Comparison of ENCODE assay signal across 9 cellular contexts in the genomic region with DNA sequence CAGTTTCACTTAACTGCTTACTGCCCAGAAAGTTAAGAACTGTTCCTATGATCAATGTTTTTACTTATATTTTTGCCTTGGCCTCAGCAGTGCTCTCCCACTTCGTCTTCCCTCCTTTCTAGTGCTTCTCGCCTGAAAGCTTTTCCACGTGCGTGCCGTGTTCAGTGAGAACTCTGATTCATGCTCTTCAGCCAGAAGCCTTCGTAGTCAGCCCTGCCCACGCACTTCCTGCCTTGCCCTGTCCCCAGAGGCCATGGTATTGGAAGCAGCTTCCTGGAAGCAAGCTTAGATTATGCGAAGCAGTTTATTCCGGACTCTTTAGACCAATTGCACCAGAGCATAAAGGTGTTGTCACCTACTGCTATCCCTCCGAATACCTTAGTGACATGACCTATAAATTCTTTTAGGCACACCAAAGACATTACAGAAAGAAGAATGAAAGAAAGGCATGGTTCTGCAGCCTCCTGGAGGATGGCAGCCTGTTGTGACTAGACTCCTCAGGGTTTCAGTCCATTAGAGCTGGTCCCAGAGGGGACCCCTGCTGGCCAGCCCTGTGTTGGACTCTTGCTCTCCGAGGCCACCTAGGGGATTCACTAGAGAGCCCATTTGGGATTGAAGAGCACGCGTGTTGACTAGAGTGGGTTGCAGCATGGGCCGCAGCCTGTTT.
A peak's percentile ranks its signal among the peaks of the same experiment; 100 is the strongest.
DNase-seq lines count a peak whose midpoint lies in the region; ATAC-seq, FAIRE-seq and TF ChIP-seq lines count a peak whose summit lies in the region.
"Had no signal": no experiment of that assay in that cellular context is flagged by ENCODE, and none has a peak within 500 bp of the region (broad histone marks: within the 10 kb centered on the region; RNA-seq: fewer than 3 reads in every experiment).

No MANE protein-coding gene starts in this region.

- ATAC-seq in activated CD8-positive, alpha-beta T cell treated with anti-CD3 and anti-CD28 coated beads for 36 hours = peak; percentile 90
- peak; percentile 68 to 79 for ATAC-seq in natural killer cell treated with Interleukin-12 subunit alpha and Interleukin-12 subunit beta and Interleukin-15 and Interleukin-18, amount 100 ng/mL, for 72 hours
- ATAC-seq in HG03025 (IDR thresholded peaks at IDR 0.05; ENCODE audit: low FRiP score, unreplicated experiment) (no peak), HG02852 (IDR thresholded peaks at IDR 0.05; ENCODE audit: unreplicated experiment) (no peak)

- no peak overlapping the region for H3K9ac ChIP-seq in endothelial cell of umbilical vein (replicated peaks; ENCODE audit: extremely low read depth, insufficient read depth, low read length)

- peak; percentile 84 for FAIRE-seq in endothelial cell of umbilical vein (lab: Jason Lieb, UNC)
- FAIRE-seq: endometrium had no signal

- CTCF ChIA-PET in activated CD8-positive, alpha-beta T cell treated with anti-CD3 and anti-CD28 coated beads for 36 hours (lab: Charles Lee) = interaction anchor here (0.6 to 1.6 kb wide), 10 partner anchors 10 to 222 kb away, joined by 3 to 5 read pairs (median 3); no protein-coding TSS in a partner anchor
- CTCF ChIA-PET in endothelial cell of umbilical vein (lab: Charles Lee) = interaction anchor here (0.6 to 1.5 kb wide), 13 partner anchors 12 to 278 kb away, joined by 3 to 7 read pairs (median 3); no protein-coding TSS in a partner anchor

- DNase-seq in G401 (ENCODE audit: low spot score) (peak; percentile 40), NAMALWA (ENCODE audit: low spot score) (peak; percentile 34), endothelial cell of umbilical vein (ENCODE audit: low read depth, low spot score) (peak; percentile 55), superior temporal gyrus (ENCODE audit: extremely low spot score) (peak; percentile 64)
- DNase-seq in activated CD8-positive, alpha-beta T cell treated with anti-CD3 and anti-CD28 coated beads for 36 hours = peak; percentile 94
- DNase-seq in natural killer cell treated with Interleukin-12 subunit alpha and Interleukin-12 subunit beta and Interleukin-15 and Interleukin-18, amount 100 ng/mL, for 72 hours (ENCODE audit: low spot score) = peak; percentile 67

- dilution Hi-C loops in endothelial cell of umbilical vein (cut with MboI; ENCODE audit: extremely low pct_ligation_motif_present, low sequenced_read_pairs) = no loop called here

- H3K4me1 ChIP-seq in endothelial cell of umbilical vein (ENCODE audit: control insufficient read depth, extremely low read depth, insufficient read depth, low read length) = peaks cover 9% of the 10 kb centered on the region

- H3K9me3 Mint-ChIP-seq in activated CD8-positive, alpha-beta T cell treated with anti-CD3 and anti-CD28 coated beads for 36 hours = peaks cover 6% of the 10 kb centered on the region
- H3K9me3 Mint-ChIP-seq in natural killer cell treated with Interleukin-12 subunit alpha and Interleukin-12 subunit beta and Interleukin-15 and Interleukin-18, amount 100 ng/mL, for 72 hours = no peaks in the 10 kb centered on the region

- H3K36me3 Mint-ChIP-seq in activated CD8-positive, alpha-beta T cell treated with anti-CD3 and anti-CD28 coated beads for 36 hours (ENCODE audit: low read depth) = peaks cover 56% of the 10 kb centered on the region
- no peaks in the 10 kb centered on the region for H3K36me3 Mint-ChIP-seq in natural killer cell treated with Interleukin-12 subunit alpha and Interleukin-12 subunit beta and Interleukin-15 and Interleukin-18, amount 100 ng/mL, for 72 hours

- H3K4me2 ChIP-seq in endothelial cell of umbilical vein (ENCODE audit: insufficient read depth, low read length) = no peak overlapping the region

- H3K27me3 ChIP-seq in endothelial cell of umbilical vein (ENCODE audit: control insufficient read depth in 2 of 2, insufficient read depth in 2 of 2, low read length in 2 of 2) = no peaks in the 10 kb centered on the region

- H3K79me2 ChIP-seq in endothelial cell of umbilical vein (ENCODE audit: control insufficient read depth, insufficient read depth, low read length) = peaks cover 24% of the 10 kb centered on the region

- peak overlapping the region; percentile 35 for H3K4me3 Mint-ChIP-seq in activated CD8-positive, alpha-beta T cell treated with anti-CD3 and anti-CD28 coated beads for 36 hours
- peak overlapping the region; percentile 20 for H3K4me3 Mint-ChIP-seq in natural killer cell treated with Interleukin-12 subunit alpha and Interleukin-12 subunit beta and Interleukin-15 and Interleukin-18, amount 100 ng/mL, for 72 hours

- no peaks in the 10 kb centered on the region for H3K36me3 ChIP-seq in endothelial cell of umbilical vein (ENCODE audit: control insufficient read depth in 2 of 2, extremely low read depth in 1 of 2, insufficient read depth in 2 of 2, low read length in 2 of 2)

- H3K4me1 Mint-ChIP-seq in activated CD8-positive, alpha-beta T cell treated with anti-CD3 and anti-CD28 coated beads for 36 hours (ENCODE audit: low read depth) = peaks cover 73% of the 10 kb centered on the region
- H3K4me1 Mint-ChIP-seq in natural killer cell treated with Interleukin-12 subunit alpha and Interleukin-12 subunit beta and Interleukin-15 and Interleukin-18, amount 100 ng/mL, for 72 hours (ENCODE audit: low read depth in 2 of 2) = peaks cover 40 to 49% of the 10 kb centered on the region in 2 donors

- H3K27me3 Mint-ChIP-seq in activated CD8-positive, alpha-beta T cell treated with anti-CD3 and anti-CD28 coated beads for 36 hours = no peaks in the 10 kb centered on the region
- no peaks in the 10 kb centered on the region for H3K27me3 Mint-ChIP-seq in natural killer cell treated with Interleukin-12 subunit alpha and Interleukin-12 subunit beta and Interleukin-15 and Interleukin-18, amount 100 ng/mL, for 72 hours

- no peak for TF ChIP-seq POLR2A in endothelial cell of umbilical vein (IDR thresholded peaks at IDR 0.05; ENCODE audit: low read depth, low read length)

- H3K27ac ChIP-seq in endothelial cell of umbilical vein (ENCODE audit: insufficient read depth, low read depth, low read length) = peak overlapping the region; percentile 31

- no TSS peak for BruUV-seq in endothelial cell of umbilical vein (replicated peaks; lab: Mats Ljungman, UMichigan)

- intact Hi-C loops in activated CD8-positive, alpha-beta T cell treated with anti-CD3 and anti-CD28 coated beads for 36 hours (cut with micrococcal nuclease) = no loop called here
- intact Hi-C loops in endothelial cell of umbilical vein (cut with micrococcal nuclease) = loop anchor here (2.0 kb wide), 1 partner anchor 75 kb away; no protein-coding TSS in a partner anchor

- TF ChIP-seq CTCF in activated CD8-positive, alpha-beta T cell treated with anti-CD3 and anti-CD28 coated beads for 36 hours (IDR thresholded peaks at IDR 0.05) = peak; percentile 36
- peak; percentile 73 to 84 for TF ChIP-seq CTCF in endothelial cell of umbilical vein (IDR thresholded peaks at IDR 0.05; ENCODE audit: extremely low read depth in 1 of 2, insufficient read depth in 1 of 2, low read depth in 1 of 2, low read length in 2 of 2)

- H3K9me1 ChIP-seq in endothelial cell of umbilical vein (replicated peaks; ENCODE audit: control insufficient read depth, extremely low read depth, insufficient read depth, low read length) = no peaks in the 10 kb centered on the region

- in situ Hi-C loops in G401 (cut with HindIII; ENCODE audit: low sequenced_read_pairs) = no loop called here

- no peaks in the 10 kb centered on the region for H4K20me1 ChIP-seq in endothelial cell of umbilical vein (replicated peaks; ENCODE audit: control insufficient read depth, extremely low read depth, insufficient read depth, low read length)

- H3K27ac Mint-ChIP-seq in activated CD8-positive, alpha-beta T cell treated with anti-CD3 and anti-CD28 coated beads for 36 hours = peak overlapping the region; percentile 94
- peak overlapping the region; percentile 16 to 52 for H3K27ac Mint-ChIP-seq in natural killer cell treated with Interleukin-12 subunit alpha and Interleukin-12 subunit beta and Interleukin-15 and Interleukin-18, amount 100 ng/mL, for 72 hours

- H2AFZ ChIP-seq in endothelial cell of umbilical vein (ENCODE audit: low read depth, low read length) = no peak overlapping the region

- no peak overlapping the region for H3K4me3 ChIP-seq in endothelial cell of umbilical vein (replicated peaks in 1 of 3; ENCODE audit: insufficient read depth in 1 of 3, low read depth in 1 of 3, low read length in 3 of 3)

- no peaks in the 10 kb centered on the region for H3K9me3 ChIP-seq in endothelial cell of umbilical vein (replicated peaks; ENCODE audit: control insufficient read depth, insufficient read depth, low read length)

- POLR2A ChIA-PET in activated CD8-positive, alpha-beta T cell treated with anti-CD3 and anti-CD28 coated beads for 36 hours (lab: Charles Lee) = interaction anchor here (1.0 to 1.3 kb wide), 5 partner anchors 8 to 57 kb away, joined by 3 to 4 read pairs (median 3); no protein-coding TSS in a partner anchor
- POLR2A ChIA-PET in endothelial cell of umbilical vein (lab: Charles Lee) = no interaction called here

TF ChIP-seq in endothelial cell of umbilical vein, 7 proteins besides CTCF, POLR2A, EP300 and RAD21:
- TF ChIP-seq, protein P1, sequence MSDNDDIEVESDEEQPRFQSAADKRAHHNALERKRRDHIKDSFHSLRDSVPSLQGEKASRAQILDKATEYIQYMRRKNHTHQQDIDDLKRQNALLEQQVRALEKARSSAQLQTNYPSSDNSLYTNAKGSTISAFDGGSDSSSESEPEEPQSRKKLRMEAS (IDR thresholded peaks at IDR 0.05; ENCODE audit: insufficient read depth, insufficient read length) = peak; percentile 80
- TF ChIP-seq POLR2AphosphoS5 (IDR thresholded peaks at IDR 0.05; ENCODE audit: insufficient read depth, low read depth, low read length) (no peak), GATA2 (IDR thresholded peaks at IDR 0.05; ENCODE audit: insufficient read depth, insufficient read length, low read depth, low read length) (no peak), FOS (IDR thresholded peaks at IDR 0.05; ENCODE audit: borderline replicate concordance, insufficient read depth, low read length) (peak; percentile 35), MYC (IDR thresholded peaks at IDR 0.05; ENCODE audit: low read depth, low read length) (no peak), EZH2 (IDR thresholded peaks at IDR 0.05; ENCODE audit: borderline replicate concordance, low read depth, low read length, severe bottlenecking) (no peak), JUN (IDR thresholded peaks at IDR 0.05; ENCODE audit: borderline replicate concordance, insufficient read depth, insufficient read length, low read depth) (no peak)
TF ChIP-seq in endothelial cell of umbilical vein: peak in this region for 2.

Comparison
In these comparisons a context has a peak if more than half of its experiments do, and no peak if none do; other contexts are left out.
1. DNase-seq: peak in every context shown above with its lines; median percentile 94 in activated CD8-positive, alpha-beta T cell treated with anti-CD3 and anti-CD28 coated beads for 36 hours; 67 in natural killer cell treated with Interleukin-12 subunit alpha and Interleukin-12 subunit beta and Interleukin-15 and Interleukin-18, amount 100 ng/mL, for 72 hours; 64 in superior temporal gyrus; 55 in endothelial cell of umbilical vein; 40 in G401; 34 in NAMALWA.
2. ATAC-seq: peak in activated CD8-positive, alpha-beta T cell treated with anti-CD3 and anti-CD28 coated beads for 36 hours (single experiment) and natural killer cell treated with Interleukin-12 subunit alpha and Interleukin-12 subunit beta and Interleukin-15 and Interleukin-18, amount 100 ng/mL, for 72 hours (2 of 2); none in HG03025 (single experiment) and HG02852 (single experiment).